In the genomic region with DNA sequence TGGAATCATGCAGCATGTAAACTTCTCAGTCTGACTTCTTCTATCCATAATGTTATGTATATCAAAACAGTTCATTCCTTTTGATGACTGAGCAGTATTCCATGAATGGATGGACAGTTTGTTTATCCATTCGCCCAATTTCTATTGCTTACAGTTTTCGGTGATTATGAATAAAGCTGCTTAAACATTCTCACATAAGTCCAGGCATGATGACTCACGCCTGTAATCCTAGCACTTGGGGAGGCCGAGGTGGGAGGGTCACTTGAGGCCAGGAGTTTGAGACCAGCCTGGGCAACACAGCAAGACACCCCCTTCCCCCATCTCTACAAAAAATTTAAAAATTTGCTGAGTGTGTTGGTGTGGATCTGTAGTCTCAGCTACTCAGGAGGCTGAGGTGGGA, we compare ENCODE assay signal across 1 cellular context.
TF ChIP-seq lines count a peak whose summit lies in the region.

No MANE protein-coding gene starts in this region.

TF ChIP-seq in IMR-90, 13 proteins besides CTCF, POLR2A, EP300 and RAD21 (continued from another document):
- TF ChIP-seq, protein P1, sequence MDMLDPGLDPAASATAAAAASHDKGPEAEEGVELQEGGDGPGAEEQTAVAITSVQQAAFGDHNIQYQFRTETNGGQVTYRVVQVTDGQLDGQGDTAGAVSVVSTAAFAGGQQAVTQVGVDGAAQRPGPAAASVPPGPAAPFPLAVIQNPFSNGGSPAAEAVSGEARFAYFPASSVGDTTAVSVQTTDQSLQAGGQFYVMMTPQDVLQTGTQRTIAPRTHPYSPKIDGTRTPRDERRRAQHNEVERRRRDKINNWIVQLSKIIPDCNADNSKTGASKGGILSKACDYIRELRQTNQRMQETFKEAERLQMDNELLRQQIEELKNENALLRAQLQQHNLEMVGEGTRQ (IDR thresholded peaks at IDR 0.05; ENCODE audit: low read depth, low read length): no peak
- TF ChIP-seq MAFK (IDR thresholded peaks at IDR 0.05; ENCODE audit: low read depth, low read length) (peak; percentile 77), SMC3 (IDR thresholded peaks at IDR 0.05; ENCODE audit: low read depth, low read length) (no peak), RCOR1 (IDR thresholded peaks at IDR 0.05; ENCODE audit: insufficient replicate concordance, low read length) (peak; percentile 36)
TF ChIP-seq in IMR-90: peak in this region for 3.
